Comparison of ENCODE assay signal across 21 cellular contexts in genomic region chr21:32817206-32817605, GRCh38.
"Had no signal": no experiment of that assay in that cellular context is flagged by ENCODE, and none has a peak within 500 bp of the region (broad histone marks: within the 10 kb centered on the region; RNA-seq: fewer than 3 reads in every experiment).

No MANE protein-coding gene starts in this region.

- H3K27ac ChIP-seq: dorsolateral prefrontal cortex, prostate gland, suprapubic skin had no signal

- DNase-seq: activated B cell treated with CpG ODN at 0.5 μM for 24 hours; activated CD4-positive, alpha-beta T cell treated with anti-CD3 and anti-CD28 coated beads for 4 hours; activated CD8-positive, alpha-beta T cell treated with anti-CD3 and anti-CD28 coated beads, Interleukin-2, amount 10 ng/mL, durations not matched to agents 7 days and 5 days; activated naive CD4-positive, alpha-beta T cell treated with anti-CD3 and anti-CD28 coated beads for 36 hours; activated T-cell treated with anti-CD3 and anti-CD28 coated beads, Interleukin-2, amount 50 U/mL, for 24 hours; caudate nucleus; dorsolateral prefrontal cortex; foreskin fibroblast; hippocampal formation; islet precursor cell; right cardiac atrium; stimulated activated CD4-positive, alpha-beta T cell treated with anti-CD3 and anti-CD28 coated beads, Interleukin-15, amount 100 ng/mL, for 24 hours; stimulated activated CD4-positive, alpha-beta T cell treated with anti-CD3 and anti-CD28 coated beads, Interleukin-2, amount 100 ng/mL, for 48 hours; stimulated activated naive CD8-positive, alpha-beta T cell treated with anti-CD3 and anti-CD28 coated beads, Interleukin-15, amount 100 ng/mL, for 72 hours had no signal

- H3K27me3 Mint-ChIP-seq: activated T-cell treated with anti-CD3 and anti-CD28 coated beads, Interleukin-2, amount 50 U/mL, for 24 hours; brain; stimulated activated naive CD8-positive, alpha-beta T cell treated with anti-CD3 and anti-CD28 coated beads, Interleukin-15, amount 100 ng/mL, for 72 hours; type B pancreatic cell had no signal

- H3K4me3 ChIP-seq: dorsolateral prefrontal cortex, prostate gland, skin epidermis, suprapubic skin had no signal

- ATAC-seq: activated CD8-positive, alpha-beta T cell treated with anti-CD3 and anti-CD28 coated beads, Interleukin-2, amount 10 ng/mL, durations not matched to agents 7 days and 5 days; right cardiac atrium; stimulated activated naive CD8-positive, alpha-beta T cell treated with anti-CD3 and anti-CD28 coated beads, Interleukin-15, amount 100 ng/mL, for 72 hours had no signal

- H3K4me3 Mint-ChIP-seq: activated B cell treated with CpG ODN at 0.5 μM for 24 hours; activated CD8-positive, alpha-beta T cell treated with anti-CD3 and anti-CD28 coated beads, Interleukin-2, amount 10 ng/mL, durations not matched to agents 7 days and 5 days; activated naive CD4-positive, alpha-beta T cell treated with anti-CD3 and anti-CD28 coated beads for 36 hours; activated T-cell treated with anti-CD3 and anti-CD28 coated beads, Interleukin-2, amount 50 U/mL, for 24 hours; brain; stimulated activated naive CD8-positive, alpha-beta T cell treated with anti-CD3 and anti-CD28 coated beads, Interleukin-15, amount 100 ng/mL, for 72 hours; T-helper 2 cell treated with Interferon-gamma antibody and Interleukin-4, amounts not matched to agents 5 μg/mL and 100 μg/mL, for 36 hours; type B pancreatic cell had no signal

- H3K9me3 ChIP-seq: prostate gland, suprapubic skin had no signal

- H3K4me1 ChIP-seq: prostate gland, suprapubic skin had no signal

- H3K36me3 Mint-ChIP-seq: brain, type B pancreatic cell had no signal

- H3K27ac Mint-ChIP-seq: activated B cell treated with CpG ODN at 0.5 μM for 24 hours; activated CD8-positive, alpha-beta T cell treated with anti-CD3 and anti-CD28 coated beads, Interleukin-2, amount 10 ng/mL, durations not matched to agents 7 days and 5 days; activated naive CD4-positive, alpha-beta T cell treated with anti-CD3 and anti-CD28 coated beads for 36 hours; activated T-cell treated with anti-CD3 and anti-CD28 coated beads, Interleukin-2, amount 50 U/mL, for 24 hours; activated T-helper 2 cell treated with anti-CD3 and anti-CD28 coated beads, Interferon-gamma antibody, Interleukin-2, Interleukin-4, amounts not matched to agents 10 μg/mL and 5 μg/mL and 100 μg/mL, durations not matched to agents 14 hours and 24 hours and 36 hours; stimulated activated naive CD8-positive, alpha-beta T cell treated with anti-CD3 and anti-CD28 coated beads, Interleukin-15, amount 100 ng/mL, for 72 hours; T-helper 2 cell treated with Interferon-gamma antibody and Interleukin-4, amounts not matched to agents 5 μg/mL and 100 μg/mL, for 36 hours; type B pancreatic cell had no signal

- H3K4me1 Mint-ChIP-seq: activated B cell treated with CpG ODN at 0.5 μM for 24 hours; stimulated activated naive CD8-positive, alpha-beta T cell treated with anti-CD3 and anti-CD28 coated beads, Interleukin-15, amount 100 ng/mL, for 72 hours had no signal

- H3K36me3 ChIP-seq: prostate gland, suprapubic skin had no signal

- H3K27me3 ChIP-seq: dorsolateral prefrontal cortex, suprapubic skin had no signal
